Comparison of ENCODE assay signal across 1 cellular context in genomic region chr12:95908573-95908972, GRCh38.
TF ChIP-seq lines count a peak whose summit lies in the region.

No MANE protein-coding gene starts in this region.

TF ChIP-seq in endothelial cell of umbilical vein, 7 proteins besides CTCF, POLR2A, EP300 and RAD21:
- TF ChIP-seq POLR2AphosphoS5 (IDR thresholded peaks at IDR 0.05; ENCODE audit: insufficient read depth, low read depth, low read length), result no peak
- TF ChIP-seq FOS (IDR thresholded peaks at IDR 0.05; ENCODE audit: borderline replicate concordance, insufficient read depth, low read length), result no peak
- TF ChIP-seq MYC (IDR thresholded peaks at IDR 0.05; ENCODE audit: low read depth, low read length), result no peak
- no peak for TF ChIP-seq JUN (IDR thresholded peaks at IDR 0.05; ENCODE audit: borderline replicate concordance, insufficient read depth, insufficient read length, low read depth)
- TF ChIP-seq MAX (IDR thresholded peaks at IDR 0.05; ENCODE audit: insufficient read depth, insufficient read length), result no peak
- TF ChIP-seq EZH2 (IDR thresholded peaks at IDR 0.05; ENCODE audit: borderline replicate concordance, low read depth, low read length, severe bottlenecking), result no peak
- no peak for TF ChIP-seq GATA2 (IDR thresholded peaks at IDR 0.05; ENCODE audit: insufficient read depth, insufficient read length, low read depth, low read length)
TF ChIP-seq in endothelial cell of umbilical vein: peak in this region for 0.
